In genomic region chr10:4120454-4120853, GRCh38 we compare ENCODE assay signal across 18 cellular contexts.
DNase-seq lines count a peak whose midpoint lies in the region; ATAC-seq and TF ChIP-seq lines count a peak whose summit lies in the region.
"Had no signal": no experiment of that assay in that cellular context is flagged by ENCODE, and none has a peak within 500 bp of the region (broad histone marks: within the 10 kb centered on the region; RNA-seq: fewer than 3 reads in every experiment).

No MANE protein-coding gene starts in this region.

- H3K4me1 Mint-ChIP-seq in T-helper 2 cell treated with Interferon-gamma antibody and Interleukin-4, amounts not matched to agents 5 μg/mL and 100 μg/mL, for 36 hours (ENCODE audit: low read depth): peaks cover 13% of the 10 kb centered on the region

- H3K9me3 Mint-ChIP-seq in T-helper 2 cell treated with Interferon-gamma antibody and Interleukin-4, amounts not matched to agents 5 μg/mL and 100 μg/mL, for 36 hours: peaks cover 5% of the 10 kb centered on the region

- peaks cover 13% of the 10 kb centered on the region for H3K4me1 ChIP-seq in lower lobe of right lung
- H3K4me1 ChIP-seq in BE2C: no peaks in the 10 kb centered on the region
- peaks cover 7 to 18% (median 13%) of the 10 kb centered on the region in 4 donors for H3K4me1 ChIP-seq in esophagus muscularis mucosa
- H3K4me1 ChIP-seq: SJCRH30 had no signal

- ATAC-seq in lower lobe of right lung: peak in 1 of 2 donors; percentile 57
- ATAC-seq in HG02588 (IDR thresholded peaks at IDR 0.05; ENCODE audit: unreplicated experiment): no peak

- H3K9me3 ChIP-seq in lower lobe of right lung (no peaks in the 10 kb centered on the region), BE2C (no peaks in the 10 kb centered on the region), esophagus muscularis mucosa (peaks cover 0 to 4% (median 0%) of the 10 kb centered on the region in 4 donors)
- H3K9me3 ChIP-seq: SJCRH30, testis had no signal

- 19% methylated on average over 2 of the region's 2 CpGs for WGBS in esophagus muscularis mucosa

- intact Hi-C loops in lower lobe of right lung (cut with DNase I) (no loop called here), esophagus muscularis mucosa (cut with DNase I) (no loop called here)

- H3K36me3 ChIP-seq in lower lobe of right lung (no peaks in the 10 kb centered on the region), BE2C (no peaks in the 10 kb centered on the region), esophagus muscularis mucosa (no peaks in the 10 kb centered on the region)
- H3K36me3 ChIP-seq: left ventricle myocardium inferior, SJCRH30 had no signal

- H3K27me3 Mint-ChIP-seq in T-helper 2 cell treated with Interferon-gamma antibody and Interleukin-4, amounts not matched to agents 5 μg/mL and 100 μg/mL, for 36 hours (ENCODE audit: low read depth): peaks cover 17% of the 10 kb centered on the region
- H3K27me3 Mint-ChIP-seq: activated naive CD4-positive, alpha-beta T cell treated with anti-CD3 and anti-CD28 coated beads, Interleukin-2, amount 50 U/mL, for 24 hours had no signal

- H3K36me3 Mint-ChIP-seq in T-helper 2 cell treated with Interferon-gamma antibody and Interleukin-4, amounts not matched to agents 5 μg/mL and 100 μg/mL, for 36 hours (ENCODE audit: low read depth): peaks cover 3% of the 10 kb centered on the region
- H3K36me3 Mint-ChIP-seq: brain had no signal

- no peak for TF ChIP-seq POLR2A in esophagus muscularis mucosa (IDR thresholded peaks at IDR 0.05; ENCODE audit: low read depth)

- no peak for TF ChIP-seq CTCF in lower lobe of right lung (IDR thresholded peaks at IDR 0.05)
- TF ChIP-seq CTCF in BE2C (IDR thresholded peaks at IDR 0.05; ENCODE audit: low read depth, low read length): no peak
- no peak for TF ChIP-seq CTCF in esophagus muscularis mucosa (IDR thresholded peaks at IDR 0.05)

- H3K27ac ChIP-seq in lower lobe of right lung: peak overlapping the region; percentile 51
- H3K27ac ChIP-seq in esophagus muscularis mucosa (replicated peaks in 1 of 4): no peak overlapping the region
- H3K27ac ChIP-seq: SJCRH30, testis had no signal

- no peak overlapping the region for H3K4me3 ChIP-seq in lower lobe of right lung
- H3K4me3 ChIP-seq in BE2C (ENCODE audit: low read depth, low read length): no peak overlapping the region
- no peak overlapping the region for H3K4me3 ChIP-seq in esophagus muscularis mucosa
- H3K4me3 ChIP-seq: left ventricle myocardium inferior, SJCRH30, testis had no signal

- DNase-seq in A172 (ENCODE audit: low spot score) (peak; percentile 24), CD1c-positive myeloid dendritic cell (ENCODE audit: extremely low spot score) (peak; percentile 49), T-helper 9 cell (peak; percentile 52), lower lobe of right lung (no peak), BE2C (no peak), esophagus muscularis mucosa (ENCODE audit: extremely low spot score) (no peak)
- DNase-seq in T-helper 2 cell treated with Interferon-gamma antibody and Interleukin-4, amounts not matched to agents 5 μg/mL and 100 μg/mL, for 36 hours (ENCODE audit: low spot score): no peak
- DNase-seq: DMS79, GOT3, left ventricle myocardium inferior, NCI-H1694 treated with DMSO at 0.1 percent for 48 hours, NCI-H510A, SJCRH30, testis had no signal

- no peak overlapping the region for H3K27ac Mint-ChIP-seq in T-helper 2 cell treated with Interferon-gamma antibody and Interleukin-4, amounts not matched to agents 5 μg/mL and 100 μg/mL, for 36 hours
- H3K27ac Mint-ChIP-seq: brain, nephron had no signal

- TF ChIP-seq EP300 in esophagus muscularis mucosa (IDR thresholded peaks at IDR 0.05): no peak

- H3K27me3 ChIP-seq in lower lobe of right lung (ENCODE audit: low read depth) (no peaks in the 10 kb centered on the region), BE2C (no peaks in the 10 kb centered on the region), esophagus muscularis mucosa (no peaks in the 10 kb centered on the region)
- H3K27me3 ChIP-seq: SJCRH30, testis had no signal

- no peak overlapping the region for H3K4me3 Mint-ChIP-seq in T-helper 2 cell treated with Interferon-gamma antibody and Interleukin-4, amounts not matched to agents 5 μg/mL and 100 μg/mL, for 36 hours
- H3K4me3 Mint-ChIP-seq: activated naive CD4-positive, alpha-beta T cell treated with anti-CD3 and anti-CD28 coated beads, Interleukin-2, amount 50 U/mL, for 24 hours; brain; nephron had no signal

Comparison
In these comparisons a context has a peak if more than half of its experiments do, and no peak if none do; other contexts are left out.
1. DNase-seq: peak in A172 (single experiment), CD1c-positive myeloid dendritic cell (single experiment) and T-helper 9 cell (single experiment); none in lower lobe of right lung (single experiment), T-helper 2 cell treated with Interferon-gamma antibody and Interleukin-4, amounts not matched to agents 5 μg/mL and 100 μg/mL, for 36 hours (single experiment), BE2C (single experiment) and esophagus muscularis mucosa (single experiment).